Comparison of ENCODE assay signal across 8 cellular contexts in genomic region chr5:154198611-154199230, GRCh38. TPM values are rescaled to one million over a fixed set of nuclear protein-coding genes. Genes with fewer than 3 reads are reported as not detected.
DNase-seq lines count a peak whose midpoint lies in the region; ATAC-seq, FAIRE-seq and TF ChIP-seq lines count a peak whose summit lies in the region.

No MANE protein-coding gene starts in this region.

- H3F3A ChIP-seq in GM23248 (ENCODE audit: insufficient read depth), result peaks cover 23% of the 10 kb centered on the region

- TF ChIP-seq EP300 in A549 (IDR thresholded peaks at IDR 0.05), result peak; percentile 81 to 83; a peak in 4 of 5 replicates

- H3K9me3 Mint-ChIP-seq in activated CD4-positive, alpha-beta memory T cell treated with anti-CD3 and anti-CD28 coated beads, Interleukin-2, amount 10 ng/mL, durations not matched to agents 7 days and 5 days, result no peaks in the 10 kb centered on the region

- CTCF ChIA-PET in A549 (lab: Yijun Ruan, JAX), result interaction anchor here (0.9 to 5.4 kb wide), 13 partner anchors 8 to 224 kb away, joined by 3 to 51 read pairs (median 8); partner anchors contain the start of gene GALNT10
- CTCF ChIA-PET in activated CD4-positive, alpha-beta memory T cell treated with anti-CD3 and anti-CD28 coated beads, Interleukin-2, amount 10 ng/mL, durations not matched to agents 7 days and 5 days (lab: Charles Lee), result interaction anchor here (0.9 to 4.7 kb wide), 7 partner anchors 8 to 140 kb away, joined by 3 to 51 read pairs (median 20); partner anchors contain the start of gene GALNT10

- H3K9me2 ChIP-seq in GM23248 (ENCODE audit: insufficient read depth), result no peaks in the 10 kb centered on the region

- H3K27me3 Mint-ChIP-seq in activated CD4-positive, alpha-beta memory T cell treated with anti-CD3 and anti-CD28 coated beads, Interleukin-2, amount 10 ng/mL, durations not matched to agents 7 days and 5 days, result no peaks in the 10 kb centered on the region

- WGBS in A549 (ENCODE audit: missing lambda C conversion rate), result 32% methylated on average over 4 of the region's 4 CpGs
- WGBS in GM23248 (ENCODE audit: low coverage in 1 of 2, low lambda C conversion rate in 2 of 2, missing lambda C conversion rate in 2 of 2), 2 experiments, result 50 to 51% methylated on average over 4 of the region's 4 CpGs

- peaks cover 6% of the 10 kb centered on the region; the same call in 1 of the 2 replicates for H3K36me3 ChIP-seq in GM23248 (ENCODE audit: low read depth)

- H2AFZ ChIP-seq in GM23248, result no peak overlapping the region

- H3K4me1 Mint-ChIP-seq in activated CD4-positive, alpha-beta memory T cell treated with anti-CD3 and anti-CD28 coated beads, Interleukin-2, amount 10 ng/mL, durations not matched to agents 7 days and 5 days, result peaks cover 71% of the 10 kb centered on the region

- peak; percentile 78 to 92 for DNase-seq in A549 (ENCODE audit: low read depth in 1 of 2, low spot score in 1 of 2)
- DNase-seq in GM23248, result peak; percentile 86
- DNase-seq in activated CD4-positive, alpha-beta memory T cell treated with anti-CD3 and anti-CD28 coated beads, Interleukin-2, amount 10 ng/mL, durations not matched to agents 7 days and 5 days, result no peak
- peak; percentile 43 for DNase-seq in fibroblast of villous mesenchyme (ENCODE audit: low read depth)
- no peak for DNase-seq in frontal cortex (ENCODE audit: low spot score in 2 of 2)
- no peak for DNase-seq in NCI-H2171 treated with DMSO at 0.1 percent for 48 hours (lab: John Stamatoyannopoulos, UW)

- peak overlapping the region; percentile 90 to 93 for H3K27ac ChIP-seq in A549
- peak overlapping the region; percentile 60 for H3K27ac ChIP-seq in GM23248

- peaks cover 89% of the 10 kb centered on the region for H3K4me1 ChIP-seq in A549
- peaks cover 46% of the 10 kb centered on the region for H3K4me1 ChIP-seq in GM23248 (ENCODE audit: insufficient read depth)

- in situ Hi-C loops in GM23248 (cut with MboI), result loop anchor here (25.0 kb wide), 1 partner anchor 214 kb away; no protein-coding TSS in a partner anchor

- ATAC-seq in A549 (peak; percentile 86 to 89), HG03097 (IDR thresholded peaks at IDR 0.05; ENCODE audit: low FRiP score, unreplicated experiment) (no peak), GM21528 (IDR thresholded peaks at IDR 0.05; ENCODE audit: low FRiP score, unreplicated experiment) (no peak)

- H3K4me2 ChIP-seq in A549, result peak overlapping the region; percentile 87
- H3K4me2 ChIP-seq in GM23248 (ENCODE audit: unreplicated experiment), result peak overlapping the region; percentile 26

- H3K4me3 ChIP-seq in A549 (peak overlapping the region; percentile 42; the same call in 1 of the 3 replicates), GM23248 (no peak overlapping the region), fibroblast of villous mesenchyme (ENCODE audit: low read depth, low read length) (no peak overlapping the region)

- no peaks in the 10 kb centered on the region for H4K20me1 ChIP-seq in GM23248 (ENCODE audit: insufficient read depth)

- TF ChIP-seq CTCF in A549 (IDR thresholded peaks at IDR 0.05) (no peak), fibroblast of villous mesenchyme (IDR thresholded peaks at IDR 0.05; ENCODE audit: insufficient read depth, low read depth, low read length) (no peak)

- TF ChIP-seq POLR2A in A549 (IDR thresholded peaks at IDR 0.05; ENCODE audit: low read length), result no peak

- no peaks in the 10 kb centered on the region for H3K9me3 ChIP-seq in A549
- H3K9me3 ChIP-seq in GM23248 (ENCODE audit: low read depth), result no peaks in the 10 kb centered on the region

- H3K27me3 ChIP-seq in GM23248 (replicated peaks; ENCODE audit: insufficient read depth), result no peaks in the 10 kb centered on the region

- POLR2A ChIA-PET in A549 (lab: Yijun Ruan, JAX), result interaction anchor here (0.8 to 3.2 kb wide), 8 partner anchors 9 to 206 kb away, joined by 3 to 25 read pairs (median 3); partner anchors contain the start of genes FAM114A2, GALNT10 and MFAP3
- POLR2A ChIA-PET in activated CD4-positive, alpha-beta memory T cell treated with anti-CD3 and anti-CD28 coated beads, Interleukin-2, amount 10 ng/mL, durations not matched to agents 7 days and 5 days (lab: Charles Lee), result interaction anchor here (1.0 to 4.0 kb wide), 3 partner anchors 9 to 14 kb away, joined by 4 to 35 read pairs (median 4); partner anchors contain the start of gene GALNT10

- peaks cover 44% of the 10 kb centered on the region for H3K36me3 Mint-ChIP-seq in activated CD4-positive, alpha-beta memory T cell treated with anti-CD3 and anti-CD28 coated beads, Interleukin-2, amount 10 ng/mL, durations not matched to agents 7 days and 5 days (ENCODE audit: low read depth)

- peak; percentile 21 to 37 for TF ChIP-seq RAD21 in A549 (conservative IDR thresholded peaks at IDR 0.05 in 1 of 2, IDR thresholded peaks at IDR 0.05 in 1 of 2)

- FAIRE-seq in A549 (lab: Jason Lieb, UNC), result peak; percentile 23
- FAIRE-seq in frontal cortex (lab: Jason Lieb, UNC), result no peak

- peak overlapping the region; percentile 85 for H3K27ac Mint-ChIP-seq in activated CD4-positive, alpha-beta memory T cell treated with anti-CD3 and anti-CD28 coated beads, Interleukin-2, amount 10 ng/mL, durations not matched to agents 7 days and 5 days

- H3K9ac ChIP-seq in GM23248, result 0 out of 2 replicates have a peak overlapping the region, but pooled peaks have one; percentile 3

- no peak overlapping the region for H3K4me3 Mint-ChIP-seq in activated CD4-positive, alpha-beta memory T cell treated with anti-CD3 and anti-CD28 coated beads, Interleukin-2, amount 10 ng/mL, durations not matched to agents 7 days and 5 days

- peaks cover 91% of the 10 kb centered on the region for H3K79me2 ChIP-seq in GM23248 (ENCODE audit: insufficient read depth)

TF ChIP-seq in A549, 52 proteins besides CTCF, POLR2A, EP300 and RAD21 (continues in another document):
- TF ChIP-seq HOXB13 (CRISPR knock-in tag; IDR thresholded peaks at IDR 0.05; ENCODE audit: low read depth) (no peak), JUNB (IDR thresholded peaks at IDR 0.05) (peak; percentile 84), MAFK (IDR thresholded peaks at IDR 0.05; ENCODE audit: partially characterized antibody) (peak; percentile 78), CEBPB (IDR thresholded peaks at IDR 0.05) (peak in 1 of 2 experiments; percentile 75; a peak in 3 of 4 replicates), ZFP36 (IDR thresholded peaks at IDR 0.05; ENCODE audit: borderline replicate concordance, partially characterized antibody) (no peak), GATA3 (IDR thresholded peaks at IDR 0.05; ENCODE audit: borderline replicate concordance) (peak; percentile 94), KDM1A (IDR thresholded peaks at IDR 0.05; ENCODE audit: low read depth) (no peak), FOSL2 (IDR thresholded peaks at IDR 0.05) (peak; percentile 79), FOSL2 (CRISPR knock-in tag; IDR thresholded peaks at IDR 0.05) (peak; percentile 91), CHD4 (IDR thresholded peaks at IDR 0.05; ENCODE audit: borderline replicate concordance) (no peak), JUN (IDR thresholded peaks at IDR 0.05) (peak; percentile 83 to 85; a peak in 4 of 5 replicates), FOXS1 (CRISPR knock-in tag; IDR thresholded peaks at IDR 0.05) (no peak), RFX5 (IDR thresholded peaks at IDR 0.05) (no peak), CBX8 (IDR thresholded peaks at IDR 0.05) (no peak), ZNF302 (CRISPR knock-in tag; IDR thresholded peaks at IDR 0.05) (no peak), USF2 (IDR thresholded peaks at IDR 0.05) (no peak), RARB (CRISPR knock-in tag; IDR thresholded peaks at IDR 0.05) (no peak), SMC3 (IDR thresholded peaks at IDR 0.05) (no peak; the same call in 2 of the 3 replicates), ELK1 (IDR thresholded peaks at IDR 0.05; ENCODE audit: low read depth, low read length) (no peak), RCOR1 (IDR thresholded peaks at IDR 0.05; ENCODE audit: low read depth, low read length) (no peak), ZC3H11A (IDR thresholded peaks at IDR 0.05) (no peak), KDM5A (IDR thresholded peaks at IDR 0.05) (no peak), RNF2 (IDR thresholded peaks at IDR 0.05; ENCODE audit: borderline replicate concordance, low read depth) (no peak)

RNA-seq across cellular contexts. Expression of gene GALNT10, which starts 8.2 kb away (rescaled TPM):
- 156 and 215 TPM in 2 replicates for polyA plus RNA-seq in A549 (2011; rRNA removed)
- 73.3 and 84.8 TPM in 2 replicates for polyA plus RNA-seq in A549 (2012; cell fraction: cytosol; rRNA removed)
- 83.6 and 89.7 TPM in 2 replicates for polyA plus RNA-seq in A549 (2012; cell fraction: nucleus; rRNA removed)
- polyA plus RNA-seq in A549 (2017; fragmentation: RNase III; extraction: RNeasy Plus Mini Kit Qiagen cat#74134 plus additional on column Dnase treatment), result 110 to 123 TPM (median 118 TPM) in 3 replicates
- polyA minus RNA-seq in A549 (2011; rRNA and poly(A)+ RNA removed), result 408 and 422 TPM in 2 replicates
- 65.4 and 67.9 TPM in 2 replicates for total RNA-seq in GM23248 (2014; rRNA removed; shearing (Covaris generic))
- 23.3 and 28.2 TPM in 2 replicates for polyA plus RNA-seq in GM23248 (2016; fragmentation: Nextera tagmentation; extraction: Ambion mirVana)
- total RNA-seq in activated CD4-positive, alpha-beta memory T cell treated with anti-CD3 and anti-CD28 coated beads, Interleukin-2, amount 10 ng/mL, durations not matched to agents 7 days and 5 days, result 10 to 100 TPM; 38.6 to 40.4 TPM
- 40.6 and 57.7 TPM in 2 replicates for total RNA-seq in fibroblast of villous mesenchyme
- total RNA-seq in frontal cortex, result 5.7 TPM

Comparison
In these comparisons a context has a peak if more than half of its experiments do, and no peak if none do; other contexts are left out.
1. ATAC-seq: peak in A549 (2 of 2); none in HG03097 (single experiment) and GM21528 (single experiment).
2. DNase-seq: peak in A549 (2 of 2), GM23248 (single experiment) and fibroblast of villous mesenchyme (single experiment); none in activated CD4-positive, alpha-beta memory T cell treated with anti-CD3 and anti-CD28 coated beads, Interleukin-2, amount 10 ng/mL, durations not matched to agents 7 days and 5 days (single experiment), frontal cortex (0 of 2) and NCI-H2171 treated with DMSO at 0.1 percent for 48 hours (single experiment).